In the genomic region with DNA sequence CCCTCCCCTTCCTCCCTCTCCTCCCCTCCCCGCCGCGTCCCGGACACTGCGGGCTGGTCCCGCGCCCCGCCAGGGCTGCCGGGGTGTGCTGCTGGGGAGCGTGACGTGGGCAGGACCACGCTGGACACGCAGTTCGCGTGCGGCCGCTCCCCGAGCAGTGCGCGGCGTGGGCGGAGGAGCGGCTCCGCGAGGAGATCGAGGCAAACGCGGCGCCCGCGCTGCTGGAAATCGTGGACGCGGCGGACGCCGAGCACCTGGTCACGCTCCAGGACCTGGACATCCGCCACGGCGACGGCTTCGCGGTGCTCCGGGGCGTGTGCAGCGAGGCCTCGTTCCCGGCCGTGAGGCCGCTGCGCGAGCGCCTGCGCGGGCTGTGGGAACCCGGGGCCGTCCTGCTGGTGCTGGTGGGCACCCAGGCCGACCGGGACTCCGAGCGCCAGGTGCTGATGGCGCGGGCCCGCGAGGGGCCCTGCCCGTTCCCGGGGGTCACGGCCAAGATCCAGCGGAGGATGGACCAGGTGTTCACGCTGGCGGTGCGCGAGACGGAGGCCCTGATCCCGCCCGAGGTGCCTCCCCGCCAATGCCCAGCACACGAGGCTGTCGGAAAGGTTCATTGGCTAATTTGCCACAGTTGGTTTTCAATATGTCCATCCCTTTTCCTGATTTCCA, we compare ENCODE assay signal across 8 cellular contexts.
DNase-seq lines count a peak whose midpoint lies in the region; ATAC-seq, FAIRE-seq and TF ChIP-seq lines count a peak whose summit lies in the region.

No MANE protein-coding gene starts in this region.

- no peak for FAIRE-seq in keratinocyte (lab: Jason Lieb, UNC)

- ATAC-seq in HG03135 (IDR thresholded peaks at IDR 0.05; ENCODE audit: unreplicated experiment) (no peak), HG03139 (IDR thresholded peaks at IDR 0.05; ENCODE audit: unreplicated experiment) (no peak)

- no peaks in the 10 kb centered on the region for H3K9me1 ChIP-seq in keratinocyte (ENCODE audit: control insufficient read depth, extremely low read depth, insufficient read depth, low read length)

- H3K9me3 ChIP-seq in keratinocyte (ENCODE audit: control insufficient read depth, low read depth, low read length), result peaks cover 12% of the 10 kb centered on the region

- no peaks in the 10 kb centered on the region for H3K36me3 ChIP-seq in keratinocyte (ENCODE audit: control insufficient read depth in 2 of 2, extremely low read depth in 1 of 2, insufficient read depth in 2 of 2, low read length in 2 of 2)

- H3K4me1 ChIP-seq in keratinocyte (ENCODE audit: control insufficient read depth, extremely low read depth, insufficient read depth, low read length), result no peaks in the 10 kb centered on the region

- H3K9ac ChIP-seq in keratinocyte (ENCODE audit: control insufficient read depth, extremely low read depth, insufficient read depth, low read length), result no peak overlapping the region

- H3K4me3 Mint-ChIP-seq in HFFc6, result peak overlapping the region; percentile 54

- H3K4me2 ChIP-seq in keratinocyte (ENCODE audit: control insufficient read depth, extremely low read depth, insufficient read depth, low read depth, low read length), result peak overlapping the region; percentile 27

- H3K4me1 Mint-ChIP-seq in HFFc6 (ENCODE audit: low read depth), result peaks cover 31% of the 10 kb centered on the region

- H3K4me3 ChIP-seq in cardiac fibroblast (replicated peaks in 1 of 2; ENCODE audit: low read depth in 2 of 2, low read length in 2 of 2), result peak overlapping the region; percentile 8 to 35
- H3K4me3 ChIP-seq in keratinocyte (ENCODE audit: control insufficient read depth in 2 of 3, extremely low read depth in 1 of 3, insufficient read depth in 2 of 3, low read depth in 1 of 3, low read length in 3 of 3), result peak overlapping the region in 1 of 3 experiments; percentile 5
- H3K4me3 ChIP-seq in skin epidermis, result peak overlapping the region; percentile 14 to 38 (median 29)

- H3K27me3 ChIP-seq in keratinocyte (ENCODE audit: control insufficient read depth, extremely low read depth, insufficient read depth, low read length), result peaks cover 32% of the 10 kb centered on the region

- no peaks in the 10 kb centered on the region for H4K20me1 ChIP-seq in keratinocyte (ENCODE audit: control insufficient read depth, extremely low read depth, insufficient read depth, low read length)

- DNase-seq in HFFc6, result no peak
- peak in 1 of 2 donors; percentile 18 for DNase-seq in cardiac fibroblast (ENCODE audit: low read depth in 2 of 2)
- DNase-seq in keratinocyte (ENCODE audit: low read depth, low spot score), result no peak
- no peak for DNase-seq in T-helper 2 cell
- no peak for DNase-seq in activated CD4-positive, alpha-beta T cell treated with anti-CD3 and anti-CD28 coated beads for 1 hour

- TF ChIP-seq CTCF in HFFc6 (IDR thresholded peaks at IDR 0.05) (no peak), cardiac fibroblast (IDR thresholded peaks at IDR 0.05; ENCODE audit: low read depth, low read length) (no peak), keratinocyte (optimal IDR thresholded peaks at IDR 0.05 in 1 of 3, IDR thresholded peaks at IDR 0.05 in 1 of 3, conservative IDR thresholded peaks at IDR 0.05 in 1 of 3; ENCODE audit: extremely low read depth in 1 of 3, insufficient read depth in 2 of 3, low read length in 3 of 3) (no peak)

- H3K79me2 ChIP-seq in keratinocyte (ENCODE audit: control insufficient read depth, insufficient read depth, low read length), result no peaks in the 10 kb centered on the region

- peaks cover 5% of the 10 kb centered on the region for H3K27me3 Mint-ChIP-seq in HFFc6 (ENCODE audit: insufficient read depth)

- H3K36me3 Mint-ChIP-seq in HFFc6 (ENCODE audit: low read depth), result no peaks in the 10 kb centered on the region; the same call in 1 of the 2 replicates

- H3K27ac Mint-ChIP-seq in HFFc6, result peak overlapping the region; percentile 48

- no peak overlapping the region for H3K27ac ChIP-seq in keratinocyte (ENCODE audit: control insufficient read depth, insufficient read depth, low read length)
- peak overlapping the region; percentile 17 to 90 (median 67) for H3K27ac ChIP-seq in skin epidermis

- dilution Hi-C loops in keratinocyte (cut with MboI; ENCODE audit: extremely low pct_ligation_motif_present, low sequenced_read_pairs), result no loop called here

- peaks cover 17% of the 10 kb centered on the region for H3K9me3 Mint-ChIP-seq in HFFc6

- H2AFZ ChIP-seq in keratinocyte (ENCODE audit: control insufficient read depth, low read length), result peak overlapping the region; percentile 15
